Comparison of ENCODE assay signal across 20 cellular contexts in genomic region chr7:78083466-78084120, GRCh38.
"Had no signal": no experiment of that assay in that cellular context is flagged by ENCODE, and none has a peak within 500 bp of the region (broad histone marks: within the 10 kb centered on the region; RNA-seq: fewer than 3 reads in every experiment).

No MANE protein-coding gene starts in this region.

- H3K36me3 Mint-ChIP-seq: activated CD4-positive, alpha-beta memory T cell treated with anti-CD3 and anti-CD28 coated beads for 36 hours; activated CD8-positive, alpha-beta memory T cell treated with anti-CD3 and anti-CD28 coated beads, Interleukin-2, amount 10 ng/mL, durations not matched to agents 7 days and 5 days; activated naive CD8-positive, alpha-beta T cell; brain; naive thymus-derived CD4-positive, alpha-beta T cell; neural progenitor cell; stimulated activated naive B cell treated with anti-CD40 and anti-IgM and Interleukin-4, amounts not matched to agents 10 μg/mL and 1 μg/mL and 100 μg/mL, for 72 hours; WTC11 had no signal

- H3K4me3 ChIP-seq: coronary artery, esophagus squamous epithelium, hepatocyte, neural progenitor cell, prostate gland, spleen, vagina had no signal

- H3K27ac ChIP-seq: coronary artery, esophagus squamous epithelium, hepatocyte, neural progenitor cell, prostate gland, spleen, vagina had no signal

- H3K9me3 Mint-ChIP-seq: activated CD4-positive, alpha-beta memory T cell treated with anti-CD3 and anti-CD28 coated beads for 36 hours; brain; naive thymus-derived CD4-positive, alpha-beta T cell; neural progenitor cell; stimulated activated naive B cell treated with anti-CD40 and anti-IgM and Interleukin-4, amounts not matched to agents 10 μg/mL and 1 μg/mL and 100 μg/mL, for 72 hours; WTC11 had no signal

- H3K27me3 ChIP-seq: esophagus squamous epithelium, hepatocyte, neural progenitor cell, vagina had no signal

- H3K27me3 Mint-ChIP-seq: brain had no signal

- H3K4me1 ChIP-seq: prostate gland, spleen, vagina had no signal

- H3K9me3 ChIP-seq: esophagus squamous epithelium, prostate gland, spleen, vagina had no signal

- H3K27ac Mint-ChIP-seq: activated CD4-positive, alpha-beta memory T cell treated with anti-CD3 and anti-CD28 coated beads for 36 hours; activated CD4-positive, alpha-beta T cell treated with anti-CD3 and anti-CD28 coated beads for 36 hours; activated CD8-positive, alpha-beta memory T cell treated with anti-CD3 and anti-CD28 coated beads, Interleukin-2, amount 10 ng/mL, durations not matched to agents 7 days and 5 days; activated naive CD8-positive, alpha-beta T cell; naive thymus-derived CD4-positive, alpha-beta T cell; neural progenitor cell; stimulated activated naive B cell treated with anti-CD40 and anti-IgM and Interleukin-4, amounts not matched to agents 10 μg/mL and 1 μg/mL and 100 μg/mL, for 72 hours; WTC11 had no signal

- DNase-seq: activated CD4-positive, alpha-beta memory T cell treated with anti-CD3 and anti-CD28 coated beads for 36 hours; activated CD4-positive, alpha-beta T cell treated with anti-CD3 and anti-CD28 coated beads for 36 hours; activated CD8-positive, alpha-beta memory T cell treated with anti-CD3 and anti-CD28 coated beads, Interleukin-2, amount 10 ng/mL, durations not matched to agents 7 days and 5 days; amygdala; central memory CD4-positive, alpha-beta T cell; esophagus squamous epithelium; left cardiac atrium; mesenchymal stem cell; naive thymus-derived CD4-positive, alpha-beta T cell; spleen; stimulated activated naive B cell treated with anti-CD40 and anti-IgM and Interleukin-4, amounts not matched to agents 10 μg/mL and 1 μg/mL and 100 μg/mL, for 72 hours had no signal

- H3K4me3 Mint-ChIP-seq: activated CD4-positive, alpha-beta memory T cell treated with anti-CD3 and anti-CD28 coated beads for 36 hours; activated CD4-positive, alpha-beta T cell treated with anti-CD3 and anti-CD28 coated beads for 36 hours; activated CD8-positive, alpha-beta memory T cell treated with anti-CD3 and anti-CD28 coated beads, Interleukin-2, amount 10 ng/mL, durations not matched to agents 7 days and 5 days; activated naive CD8-positive, alpha-beta T cell; brain; naive thymus-derived CD4-positive, alpha-beta T cell; neural progenitor cell; stimulated activated naive B cell treated with anti-CD40 and anti-IgM and Interleukin-4, amounts not matched to agents 10 μg/mL and 1 μg/mL and 100 μg/mL, for 72 hours; WTC11 had no signal

- H3K4me1 Mint-ChIP-seq: activated CD4-positive, alpha-beta T cell treated with anti-CD3 and anti-CD28 coated beads for 36 hours; activated CD8-positive, alpha-beta memory T cell treated with anti-CD3 and anti-CD28 coated beads, Interleukin-2, amount 10 ng/mL, durations not matched to agents 7 days and 5 days; naive thymus-derived CD4-positive, alpha-beta T cell; stimulated activated naive B cell treated with anti-CD40 and anti-IgM and Interleukin-4, amounts not matched to agents 10 μg/mL and 1 μg/mL and 100 μg/mL, for 72 hours had no signal

- H3K36me3 ChIP-seq: esophagus squamous epithelium, neural progenitor cell, prostate gland, spleen, vagina had no signal

- ATAC-seq: activated CD4-positive, alpha-beta T cell treated with anti-CD3 and anti-CD28 coated beads for 36 hours; activated CD8-positive, alpha-beta memory T cell treated with anti-CD3 and anti-CD28 coated beads, Interleukin-2, amount 10 ng/mL, durations not matched to agents 7 days and 5 days; left cardiac atrium; naive thymus-derived CD4-positive, alpha-beta T cell; sciatic nerve; stimulated activated naive B cell treated with anti-CD40 and anti-IgM and Interleukin-4, amounts not matched to agents 10 μg/mL and 1 μg/mL and 100 μg/mL, for 72 hours; WTC11 had no signal
